ENCODE assay signal across 16 cellular contexts in genomic region chr11:46671958-46672315, GRCh38. TPM values are rescaled to one million over a fixed set of nuclear protein-coding genes. Genes with fewer than 3 reads are reported as not detected.
A peak's percentile ranks its signal among the peaks of the same experiment; 100 is the strongest.
DNase-seq lines count a peak whose midpoint lies in the region; ATAC-seq and TF ChIP-seq lines count a peak whose summit lies in the region.
"Had no signal": no experiment of that assay in that cellular context is flagged by ENCODE, and none has a peak within 500 bp of the region (broad histone marks: within the 10 kb centered on the region; RNA-seq: fewer than 3 reads in every experiment).

No MANE protein-coding gene starts in this region.

- CTCF ChIA-PET in naive thymus-derived CD4-positive, alpha-beta T cell (lab: Charles Lee) = interaction anchor here (0.6 to 3.5 kb wide), 5 partner anchors 12 to 507 kb away, joined by 3 to 20 read pairs (median 5); partner anchors contain the start of genes ARHGAP1 and ZNF408

- peak in 2 of 5 donors; percentile 17 to 26 for DNase-seq in heart left ventricle
- no peak for DNase-seq in Right ventricle myocardium inferior (ENCODE audit: missing footprints)
- DNase-seq in naive thymus-derived CD4-positive, alpha-beta T cell = no peak
- no peak for DNase-seq in NCI-H1930 (lab: John Stamatoyannopoulos, UW)
- no peak for DNase-seq in GDM1 (lab: John Stamatoyannopoulos, UW)
- DNase-seq: DMS53, mammary epithelial cell, NCI-H187 treated with DMSO at 0.1 percent for 48 hours, NCI-H82, T-helper 9 cell had no signal

- peak overlapping the region; percentile 90 for H3K27ac Mint-ChIP-seq in activated naive CD8-positive, alpha-beta T cell
- peak overlapping the region; percentile 83 to 96 (median 89) for H3K27ac Mint-ChIP-seq in naive thymus-derived CD4-positive, alpha-beta T cell

- no peaks in the 10 kb centered on the region for H3K9me3 Mint-ChIP-seq in activated naive CD8-positive, alpha-beta T cell (ENCODE audit: low read depth)
- no peaks in the 10 kb centered on the region for H3K9me3 Mint-ChIP-seq in naive thymus-derived CD4-positive, alpha-beta T cell

- TF ChIP-seq CTCF in heart left ventricle (IDR thresholded peaks at IDR 0.05) = no peak

- no peaks in the 10 kb centered on the region for H3K27me3 Mint-ChIP-seq in activated naive CD8-positive, alpha-beta T cell
- no peaks in the 10 kb centered on the region for H3K27me3 Mint-ChIP-seq in naive thymus-derived CD4-positive, alpha-beta T cell

- no peak for TF ChIP-seq POLR2A in heart left ventricle (IDR thresholded peaks at IDR 0.05)

- ATAC-seq in heart left ventricle (no peak), Right ventricle myocardium inferior (no peak), HG02852 (IDR thresholded peaks at IDR 0.05; ENCODE audit: unreplicated experiment) (no peak), GM19452 (IDR thresholded peaks at IDR 0.05; ENCODE audit: unreplicated experiment) (no peak)
- ATAC-seq in naive thymus-derived CD4-positive, alpha-beta T cell = no peak

- peak overlapping the region in 8 of 12 donors; percentile 30 to 91 (median 42) for H3K27ac ChIP-seq in heart left ventricle
- H3K27ac ChIP-seq in naive thymus-derived CD4-positive, alpha-beta T cell (ENCODE audit: low read depth, low read length) = peak overlapping the region; percentile 61

- no peaks in the 10 kb centered on the region for H3K9me3 ChIP-seq in heart left ventricle
- no peaks in the 10 kb centered on the region for H3K9me3 ChIP-seq in naive thymus-derived CD4-positive, alpha-beta T cell (ENCODE audit: control insufficient read depth in 2 of 3, low read length in 3 of 3)
- H3K9me3 ChIP-seq: HAP-1, thoracic aorta had no signal

- peaks cover 77% of the 10 kb centered on the region for H3K4me1 Mint-ChIP-seq in activated naive CD8-positive, alpha-beta T cell (ENCODE audit: low read depth)
- H3K4me1 Mint-ChIP-seq in naive thymus-derived CD4-positive, alpha-beta T cell = peaks cover 52 to 85% (median 70%) of the 10 kb centered on the region in 7 donors

- intact Hi-C loops in heart left ventricle (cut with DNase I) (no loop called here), Right ventricle myocardium inferior (cut with DNase I) (no loop called here)
- intact Hi-C loops in naive thymus-derived CD4-positive, alpha-beta T cell (cut with micrococcal nuclease) = loop anchor here (1.0 to 10.0 kb wide), 6 partner anchors 28 to 287 kb away; partner anchors contain the start of genes ARHGAP1 (in 2 of the 2), ATG13 (in 2 of the 2), HARBI1 (in 2 of the 2) and AMBRA1 (in 1 of the 2)

- H3K4me3 Mint-ChIP-seq in activated naive CD8-positive, alpha-beta T cell = peak overlapping the region; percentile 27
- peak overlapping the region; percentile 75 to 90 (median 81) for H3K4me3 Mint-ChIP-seq in naive thymus-derived CD4-positive, alpha-beta T cell

- peak overlapping the region in 1 of 12 donors; percentile 2 for H3K4me3 ChIP-seq in heart left ventricle
- H3K4me3 ChIP-seq in naive thymus-derived CD4-positive, alpha-beta T cell (ENCODE audit: low read length) = peak overlapping the region; percentile 34
- H3K4me3 ChIP-seq: HAP-1, skin epidermis, thoracic aorta had no signal

- H3K36me3 Mint-ChIP-seq in activated naive CD8-positive, alpha-beta T cell = peaks cover 4% of the 10 kb centered on the region
- peaks cover 8 to 42% (median 24%) of the 10 kb centered on the region in 5 donors for H3K36me3 Mint-ChIP-seq in naive thymus-derived CD4-positive, alpha-beta T cell

- POLR2A ChIA-PET in naive thymus-derived CD4-positive, alpha-beta T cell (lab: Charles Lee) = interaction anchor here (1.0 to 10.8 kb wide), 6 partner anchors 14 to 543 kb away, joined by 3 to 135 read pairs (median 4); partner anchors contain the start of genes AMBRA1, ARHGAP1 and ZNF408

- 89 to 92% (median 92%) methylated on average over 10 of the region's 10 CpGs for WGBS in heart left ventricle, 4 donors

- no peaks in the 10 kb centered on the region for H3K27me3 ChIP-seq in heart left ventricle
- H3K27me3 ChIP-seq in naive thymus-derived CD4-positive, alpha-beta T cell (ENCODE audit: control insufficient read depth in 2 of 2, insufficient read depth in 2 of 2, low read length in 2 of 2) = no peaks in the 10 kb centered on the region

- H3K36me3 ChIP-seq in heart left ventricle = peaks cover 0 to 77% (median 70%) of the 10 kb centered on the region in 9 donors
- H3K36me3 ChIP-seq in naive thymus-derived CD4-positive, alpha-beta T cell (ENCODE audit: control insufficient read depth in 2 of 3, insufficient read depth in 3 of 3, low read length in 3 of 3) = peaks cover 9 to 44% (median 14%) of the 10 kb centered on the region in 3 experiments

- peaks cover 8 to 81% (median 46%) of the 10 kb centered on the region in 12 donors for H3K4me1 ChIP-seq in heart left ventricle
- H3K4me1 ChIP-seq in naive thymus-derived CD4-positive, alpha-beta T cell (ENCODE audit: control insufficient read depth in 2 of 2, insufficient read depth in 2 of 2, low read length in 2 of 2) = peaks cover 57 to 81% of the 10 kb centered on the region in 2 donors
- H3K4me1 ChIP-seq: HAP-1 had no signal

RNA-seq across cellular contexts. Expression of gene ARHGAP1, which starts 28.5 kb away (rescaled TPM):
- 100 to 1,000 TPM in 4 of 9 donors, 10 to 100 TPM in 5; 57.5 to 309 (median 78.9) TPM for total RNA-seq in heart left ventricle
- polyA plus RNA-seq in heart left ventricle = 10 to 100 TPM; 38.8 to 58.0 TPM
- total RNA-seq in Right ventricle myocardium inferior = 68.4 TPM
- 10 to 100 TPM; 44.6 to 82.5 (median 64.6) TPM for total RNA-seq in naive thymus-derived CD4-positive, alpha-beta T cell
- 10 to 100 TPM; 44.2 to 69.9 TPM for polyA plus RNA-seq in naive thymus-derived CD4-positive, alpha-beta T cell

RNA-seq across cellular contexts. Expression of gene ZNF408, which starts 28.9 kb away (rescaled TPM):
- total RNA-seq in heart left ventricle (1 to 10 TPM; 5.3 to 10.0 (median 7.1) TPM), Right ventricle myocardium inferior (6.0 TPM)
- 1 to 10 TPM; 5.6 to 8.5 TPM for polyA plus RNA-seq in heart left ventricle
- 10 to 100 TPM in 4 of 5 experiments, 1 to 10 TPM in 1; 7.8 to 20.0 (median 16.6) TPM for total RNA-seq in naive thymus-derived CD4-positive, alpha-beta T cell
- 10 to 100 TPM in 1 of 2 donors, 1 to 10 TPM in 1; 7.0 to 14.1 TPM for polyA plus RNA-seq in naive thymus-derived CD4-positive, alpha-beta T cell

RNA-seq across cellular contexts. Expression of gene F2, which starts 47.1 kb away (rescaled TPM):
- total RNA-seq in heart left ventricle (under 1 TPM in 2 of 9 donors, not detected in 7; 0.17 to 0.18 TPM), Right ventricle myocardium inferior (not detected)
- polyA plus RNA-seq in heart left ventricle = under 1 TPM in 1 of 2 donors, not detected in 1; 0.08 TPM
- total RNA-seq in naive thymus-derived CD4-positive, alpha-beta T cell = under 1 TPM in 1 of 5 experiments, not detected in 4; 0.15 TPM
- polyA plus RNA-seq in naive thymus-derived CD4-positive, alpha-beta T cell = not detected
- total RNA-seq: mammary epithelial cell, thoracic aorta had no signal

RNA-seq across cellular contexts. Expression of gene ATG13, which starts 54.6 kb away (rescaled TPM):
- total RNA-seq in heart left ventricle (10 to 100 TPM; 38.8 to 74.8 (median 48.7) TPM), Right ventricle myocardium inferior (39.4 TPM)
- 10 to 100 TPM; 26.7 to 50.7 TPM for polyA plus RNA-seq in heart left ventricle
- total RNA-seq in naive thymus-derived CD4-positive, alpha-beta T cell = 100 to 1,000 TPM in 2 of 5 experiments, 10 to 100 TPM in 3; 70.0 to 114 (median 96.8) TPM
- 10 to 100 TPM; 75.9 to 77.5 TPM for polyA plus RNA-seq in naive thymus-derived CD4-positive, alpha-beta T cell

RNA-seq across cellular contexts. Expression of gene HARBI1, which starts 54.9 kb away (rescaled TPM):
- total RNA-seq in heart left ventricle = 1 to 10 TPM; 2.5 to 4.5 (median 3.5) TPM
- polyA plus RNA-seq in heart left ventricle = 1 to 10 TPM; 2.1 to 3.8 TPM
- 3.5 TPM for total RNA-seq in Right ventricle myocardium inferior
- 10 to 100 TPM in 2 of 5 experiments, 1 to 10 TPM in 3; 5.8 to 18.1 (median 8.0) TPM for total RNA-seq in naive thymus-derived CD4-positive, alpha-beta T cell
- 1 to 10 TPM; 2.9 to 7.5 TPM for polyA plus RNA-seq in naive thymus-derived CD4-positive, alpha-beta T cell

Comparison
In these comparisons a context has a peak if more than half of its experiments do, and no peak if none do; other contexts are left out.
1. intact Hi-C loops: an anchor here in naive thymus-derived CD4-positive, alpha-beta T cell (1.0 to 10.0 kb wide); none called in heart left ventricle and Right ventricle myocardium inferior.